23 cellular contexts compared by ENCODE assay signal in the genomic region with DNA sequence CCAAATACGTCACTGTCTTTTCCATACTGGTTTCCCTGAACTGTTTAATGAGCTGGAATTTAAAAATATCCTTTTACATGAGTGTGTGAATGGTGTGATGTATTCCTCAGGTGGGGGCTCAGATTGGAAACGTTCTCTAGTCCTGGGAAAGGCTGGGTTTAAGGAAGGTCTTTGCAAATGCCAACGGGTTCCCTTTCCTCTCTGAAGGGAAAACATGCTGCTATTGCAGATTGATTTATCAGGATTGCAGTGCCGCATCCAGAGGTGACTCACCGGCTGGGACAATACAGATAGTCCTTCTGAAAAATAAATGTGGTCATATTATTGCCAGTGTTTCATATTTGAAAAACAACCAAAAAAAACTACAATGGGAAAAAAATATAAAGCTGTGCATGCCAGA.
"Had no signal": no experiment of that assay in that cellular context is flagged by ENCODE, and none has a peak within 500 bp of the region (broad histone marks: within the 10 kb centered on the region; RNA-seq: fewer than 3 reads in every experiment).

No MANE protein-coding gene starts in this region.

- ATAC-seq: activated naive CD4-positive, alpha-beta T cell treated with anti-CD3 and anti-CD28 coated beads, Interleukin-2, amount 50 U/mL, for 72 hours; activated T-helper 17 cell treated with anti-CD3 and anti-CD28 coated beads, Interleukin-2, amount 50 U/mL, for 72 hours; gastrocnemius medialis; natural killer cell; stimulated activated effector memory CD8-positive, alpha-beta T cell treated with anti-CD3 and anti-CD28 coated beads, Interleukin-12 subunit alpha, Interleukin-12 subunit beta, amount 100 ng/mL, for 72 hours; stimulated activated naive CD8-positive, alpha-beta T cell treated with anti-CD3 and anti-CD28 coated beads, Interleukin-15, amount 100 ng/mL, for 72 hours had no signal

- H3K36me3 ChIP-seq: ascending aorta, breast epithelium, gastrocnemius medialis, left ventricle myocardium inferior, prostate gland, right atrium auricular region, tibial artery had no signal

- H3K27ac ChIP-seq: ascending aorta, breast epithelium, gastrocnemius medialis, left ventricle myocardium inferior, prostate gland, right atrium auricular region, tibial artery had no signal

- H3K27me3 ChIP-seq: ascending aorta, breast epithelium, right atrium auricular region, tibial artery had no signal

- DNase-seq: activated CD8-positive, alpha-beta memory T cell treated with anti-CD3 and anti-CD28 coated beads for 24 hours; activated CD8-positive, alpha-beta memory T cell treated with anti-CD3 and anti-CD28 coated beads, Interleukin-2, amount 50 U/mL, for 4 hours; activated T-cell treated with anti-CD3 and anti-CD28 coated beads, Interleukin-2, amount 50 U/mL, for 24 hours; cortex of kidney; effector CD4-positive, alpha-beta T cell; erythroblast; gastrocnemius medialis; head of caudate nucleus; hypothalamus; left ventricle myocardium inferior; midbrain; natural killer cell; stimulated activated CD4-positive, alpha-beta T cell treated with anti-CD3 and anti-CD28 coated beads, Interleukin-1b, Interleukin-23, amount 100 ng/mL, for 48 hours; stimulated activated naive CD8-positive, alpha-beta T cell treated with anti-CD3 and anti-CD28 coated beads, Interleukin-15, amount 100 ng/mL, for 72 hours; T-helper 2 cell had no signal

- H3K4me3 ChIP-seq: ascending aorta, breast epithelium, gastrocnemius medialis, left ventricle myocardium inferior, prostate gland, right atrium auricular region, tibial artery had no signal

- H3K4me1 ChIP-seq: ascending aorta, breast epithelium, gastrocnemius medialis, left ventricle myocardium inferior, prostate gland, right atrium auricular region had no signal

- H3K9me3 ChIP-seq: breast epithelium, gastrocnemius medialis, left ventricle myocardium inferior, prostate gland, right atrium auricular region, tibial artery had no signal
